ENCODE assay signal across 8 cellular contexts in genomic region chr16:70113599-70113981, GRCh38. TPM values are rescaled to one million over a fixed set of nuclear protein-coding genes. Genes with fewer than 3 reads are reported as not detected.
DNase-seq lines count a peak whose midpoint lies in the region; ATAC-seq, FAIRE-seq and TF ChIP-seq lines count a peak whose summit lies in the region.
"Not testable (repeated sequence)": the region's sequence is repeated elsewhere in the genome, so short reads cannot be mapped to it uniquely, and the experiment has no call there.

No MANE protein-coding gene starts in this region.

- peak overlapping the region; percentile 70 to 83 (median 76) for H3K27ac ChIP-seq in Peyer's patch
- peak overlapping the region; percentile 58 for H3K27ac ChIP-seq in astrocyte (ENCODE audit: low read depth, low read length)
- peak overlapping the region; percentile 36 to 86 (median 81) for H3K27ac ChIP-seq in gastroesophageal sphincter
- peak overlapping the region; percentile 85 for H3K27ac ChIP-seq in suprapubic skin

- TF ChIP-seq CTCF in Peyer's patch (IDR thresholded peaks at IDR 0.05); astrocyte (IDR thresholded peaks at IDR 0.05; ENCODE audit: insufficient read depth, low read depth, low read length); gastroesophageal sphincter (IDR thresholded peaks at IDR 0.05); suprapubic skin (IDR thresholded peaks at IDR 0.05): not testable (repeated sequence)

- H3K79me2 ChIP-seq in astrocyte (ENCODE audit: insufficient read depth, low read length) = peaks cover 17% of the 10 kb centered on the region

- H3K36me3 Mint-ChIP-seq in astrocyte (ENCODE audit: low read depth, unreplicated experiment) = not testable (repeated sequence)
- H3K36me3 Mint-ChIP-seq in naive thymus-derived CD8-positive, alpha-beta T cell = peaks cover 0 to 12% (median 0%) of the 10 kb centered on the region in 3 donors

- TF ChIP-seq EP300 in gastroesophageal sphincter (IDR thresholded peaks at IDR 0.05); suprapubic skin (IDR thresholded peaks at IDR 0.05): not testable (repeated sequence)

- H3K4me1 Mint-ChIP-seq in astrocyte (ENCODE audit: low read depth, unreplicated experiment) = not testable (repeated sequence)
- H3K4me1 Mint-ChIP-seq in naive thymus-derived CD8-positive, alpha-beta T cell = peaks cover 14 to 27% (median 25%) of the 10 kb centered on the region in 4 donors

- H3K9me3 ChIP-seq in Peyer's patch; astrocyte (ENCODE audit: insufficient read depth, low read depth, low read length); gastroesophageal sphincter; suprapubic skin: not testable (repeated sequence)

- peak overlapping the region; percentile 66 for H2AFZ ChIP-seq in astrocyte (ENCODE audit: low read depth, low read length)

- H3K27me3 Mint-ChIP-seq in astrocyte (ENCODE audit: low read depth, unreplicated experiment); naive thymus-derived CD8-positive, alpha-beta T cell: not testable (repeated sequence)

- H3K4me2 ChIP-seq in astrocyte (ENCODE audit: low read length) = peak overlapping the region; percentile 73

- WGBS in gastroesophageal sphincter (ENCODE audit: low coverage in 1 of 2), 2 donors = no CpG with 5 or more reads among the region's 15 CpGs
- WGBS in suprapubic skin = no CpG with 5 or more reads among the region's 15 CpGs

- not testable (repeated sequence) for H4K20me1 ChIP-seq in astrocyte (ENCODE audit: insufficient read depth, low read length)

- peak overlapping the region; percentile 87 for H3K4me3 Mint-ChIP-seq in astrocyte (ENCODE audit: unreplicated experiment)
- peak overlapping the region; percentile 71 to 92 (median 88) for H3K4me3 Mint-ChIP-seq in naive thymus-derived CD8-positive, alpha-beta T cell

- not testable (repeated sequence) for H3K27me3 ChIP-seq in Peyer's patch; astrocyte (ENCODE audit: insufficient read depth, low read length); gastroesophageal sphincter; suprapubic skin

- peak overlapping the region; percentile 83 for H3K9ac ChIP-seq in astrocyte (ENCODE audit: low read length)

- not testable (repeated sequence) for H3K36me3 ChIP-seq in Peyer's patch; astrocyte (ENCODE audit: insufficient read depth, low read length); gastroesophageal sphincter; suprapubic skin

- TF ChIP-seq POLR2A in Peyer's patch (IDR thresholded peaks at IDR 0.05); gastroesophageal sphincter (IDR thresholded peaks at IDR 0.05); suprapubic skin (IDR thresholded peaks at IDR 0.05): not testable (repeated sequence)

- not testable (repeated sequence) for FAIRE-seq in astrocyte (lab: Jason Lieb, UNC)

- POLR2A ChIA-PET in naive thymus-derived CD8-positive, alpha-beta T cell (lab: Charles Lee) = not testable (repeated sequence)

- H3K9me3 Mint-ChIP-seq in astrocyte (ENCODE audit: unreplicated experiment); naive thymus-derived CD8-positive, alpha-beta T cell: not testable (repeated sequence)

- H3K27ac Mint-ChIP-seq in astrocyte (ENCODE audit: unreplicated experiment) = peak overlapping the region; percentile 66
- peak overlapping the region; percentile 68 to 96 (median 92) for H3K27ac Mint-ChIP-seq in naive thymus-derived CD8-positive, alpha-beta T cell

- H3K4me1 ChIP-seq in Peyer's patch = peaks cover 0 to 17% (median 0%) of the 10 kb centered on the region in 4 donors
- not testable (repeated sequence) for H3K4me1 ChIP-seq in astrocyte (ENCODE audit: insufficient read depth, low read length)
- peaks cover 0 to 25% (median 3%) of the 10 kb centered on the region in 3 donors for H3K4me1 ChIP-seq in gastroesophageal sphincter
- peaks cover 20% of the 10 kb centered on the region for H3K4me1 ChIP-seq in suprapubic skin

- ATAC-seq in GM21515 (IDR thresholded peaks at IDR 0.05; ENCODE audit: unreplicated experiment) = peak; percentile 29
- ATAC-seq in HG03066 (IDR thresholded peaks at IDR 0.05; ENCODE audit: low read depth, unreplicated experiment) = peak; percentile 26
- peak; percentile 55 for ATAC-seq in gastroesophageal sphincter
- ATAC-seq in naive thymus-derived CD8-positive, alpha-beta T cell = peak; percentile 17 to 20

- peak; percentile 3 for DNase-seq in EH (ENCODE audit: low read depth)
- not testable (repeated sequence) for DNase-seq in Peyer's patch; astrocyte (ENCODE audit: low read depth); naive thymus-derived CD8-positive, alpha-beta T cell; suprapubic skin (ENCODE audit: low spot score in 2 of 2)

- H3K4me3 ChIP-seq in Peyer's patch (peak overlapping the region; percentile 62 to 87 (median 66)), astrocyte (ENCODE audit: insufficient read depth, low read depth, low read length) (peak overlapping the region; percentile 65), gastroesophageal sphincter (peak overlapping the region; percentile 74 to 81), suprapubic skin (peak overlapping the region; percentile 75)

RNA-seq across cellular contexts. Expression of gene PDPR, which starts 0.5 kb away (rescaled TPM):
- total RNA-seq in Peyer's patch (10 to 100 TPM; 30.5 to 55.8 (median 35.9) TPM), astrocyte (22.0 and 22.7 TPM in 2 replicates), gastroesophageal sphincter (10 to 100 TPM; 24.0 to 38.3 (median 29.8) TPM), suprapubic skin (10 to 100 TPM; 16.7 to 38.8 (median 33.6) TPM)
- 10 to 100 TPM; 29.1 to 31.6 TPM for total RNA-seq in naive thymus-derived CD8-positive, alpha-beta T cell
- 10 to 100 TPM in 1 of 3 donors, 1 to 10 TPM in 2; 5.5 to 11.5 (median 7.3) TPM for polyA plus RNA-seq in naive thymus-derived CD8-positive, alpha-beta T cell

RNA-seq across cellular contexts. Expression of gene CLEC18C, which starts 60.0 kb away (rescaled TPM):
- total RNA-seq in Peyer's patch (1 to 10 TPM in 3 of 4 donors, not detected in 1; 1.0 to 1.9 (median 1.2) TPM), astrocyte (1.4 and 3.6 TPM in 2 replicates), gastroesophageal sphincter (not detected), suprapubic skin (not detected)
- 1 to 10 TPM; 2.2 to 3.0 TPM for total RNA-seq in naive thymus-derived CD8-positive, alpha-beta T cell
- polyA plus RNA-seq in naive thymus-derived CD8-positive, alpha-beta T cell = not detected
